ENCODE assay signal across 8 cellular contexts in genomic region chr19:56112313-56112709, GRCh38. TPM values are rescaled to one million over a fixed set of nuclear protein-coding genes. Genes with fewer than 3 reads are reported as not detected.
DNase-seq lines count a peak whose midpoint lies in the region; ATAC-seq, FAIRE-seq and TF ChIP-seq lines count a peak whose summit lies in the region.
"Had no signal": no experiment of that assay in that cellular context is flagged by ENCODE, and none has a peak within 500 bp of the region (broad histone marks: within the 10 kb centered on the region; RNA-seq: fewer than 3 reads in every experiment).

No MANE protein-coding gene starts in this region.

- peaks cover 55% of the 10 kb centered on the region for H3K4me1 Mint-ChIP-seq in chondrocyte (ENCODE audit: low read depth)

- ATAC-seq in GM19351 (IDR thresholded peaks at IDR 0.05; ENCODE audit: unreplicated experiment) (no peak), HG03432 (IDR thresholded peaks at IDR 0.05; ENCODE audit: unreplicated experiment) (no peak)

- no peaks in the 10 kb centered on the region for H3K27me3 Mint-ChIP-seq in chondrocyte (ENCODE audit: low read depth)

- H3K4me1 ChIP-seq in parathyroid adenoma = peaks cover 43% of the 10 kb centered on the region

- TF ChIP-seq CTCF in chondrocyte (IDR thresholded peaks at IDR 0.05) = no peak
- no peak for TF ChIP-seq CTCF in parathyroid adenoma (IDR thresholded peaks at IDR 0.05)
- no peak for TF ChIP-seq CTCF in D721Med (IDR thresholded peaks at IDR 0.05; ENCODE audit: insufficient read depth, missing control alignments)

- H3K4me3 Mint-ChIP-seq in chondrocyte (ENCODE audit: unreplicated experiment) = no peak overlapping the region

- no peaks in the 10 kb centered on the region for H3K36me3 Mint-ChIP-seq in chondrocyte (ENCODE audit: low read depth)

- no peaks in the 10 kb centered on the region for H3K9me3 Mint-ChIP-seq in chondrocyte (ENCODE audit: low read depth)

- H3K9ac ChIP-seq in parathyroid adenoma = no peak overlapping the region

- H3K27ac Mint-ChIP-seq in chondrocyte (ENCODE audit: unreplicated experiment) = peak overlapping the region; percentile 49

- H3K27ac ChIP-seq in parathyroid adenoma = peak overlapping the region; percentile 58

- H3K4me3 ChIP-seq in parathyroid adenoma (ENCODE audit: low read depth, low read length) = no peak overlapping the region

- no peak overlapping the region for H3K4me2 ChIP-seq in parathyroid adenoma (ENCODE audit: low read length)

- no peaks in the 10 kb centered on the region for H3K27me3 ChIP-seq in parathyroid adenoma (ENCODE audit: control insufficient read depth, insufficient read depth, low read length)

- H2AFZ ChIP-seq in parathyroid adenoma = no peak overlapping the region

- no peak for DNase-seq in GM12891 (ENCODE audit: insufficient read length, low spot score)
- DNase-seq in NCI-H1436 (lab: John Stamatoyannopoulos, UW) = peak; percentile 93
- no peak for DNase-seq in chondrocyte (ENCODE audit: low spot score)
- no peak for DNase-seq in D721Med (ENCODE audit: insufficient read length, low spot score)

- H3K36me3 ChIP-seq in parathyroid adenoma (ENCODE audit: control insufficient read depth, insufficient read depth, low read length) = no peaks in the 10 kb centered on the region

- peaks cover 88% of the 10 kb centered on the region for H3K79me2 ChIP-seq in parathyroid adenoma

- no peaks in the 10 kb centered on the region for H3K9me3 ChIP-seq in parathyroid adenoma (ENCODE audit: control insufficient read depth, low read length)

- peak; percentile 50 for FAIRE-seq in GM12891 (lab: Jason Lieb, UNC)
- FAIRE-seq in D721Med (lab: Jason Lieb, UNC) = no peak
- FAIRE-seq: endometrium had no signal

- no peak for TF ChIP-seq POLR2A in GM12891 (IDR thresholded peaks at IDR 0.05; ENCODE audit: low read depth, low read length)

TF ChIP-seq in GM12891, 5 proteins besides CTCF, POLR2A, EP300 and RAD21:
- no peak for TF ChIP-seq PAX5 (IDR thresholded peaks at IDR 0.05; ENCODE audit: insufficient read depth, low read length, severe bottlenecking)

RNA-seq across cellular contexts. Expression of gene ZNF787, which starts 8.8 kb away (rescaled TPM):
- polyA plus RNA-seq in GM12891 (2012; ENCODE audit: low read depth, missing spikeins) = 16.4 TPM
- total RNA-seq in chondrocyte = 22.4 to 26.6 TPM (median 26.5 TPM) in 3 replicates

RNA-seq across cellular contexts. Expression of gene ZNF444, which starts 28.8 kb away (rescaled TPM):
- 15.0 TPM for polyA plus RNA-seq in GM12891 (2012; ENCODE audit: low read depth, missing spikeins)
- total RNA-seq in chondrocyte = 30.4 to 33.1 TPM (median 31.5 TPM) in 3 replicates
